ENCODE assay signal across 10 cellular contexts in the genomic region with DNA sequence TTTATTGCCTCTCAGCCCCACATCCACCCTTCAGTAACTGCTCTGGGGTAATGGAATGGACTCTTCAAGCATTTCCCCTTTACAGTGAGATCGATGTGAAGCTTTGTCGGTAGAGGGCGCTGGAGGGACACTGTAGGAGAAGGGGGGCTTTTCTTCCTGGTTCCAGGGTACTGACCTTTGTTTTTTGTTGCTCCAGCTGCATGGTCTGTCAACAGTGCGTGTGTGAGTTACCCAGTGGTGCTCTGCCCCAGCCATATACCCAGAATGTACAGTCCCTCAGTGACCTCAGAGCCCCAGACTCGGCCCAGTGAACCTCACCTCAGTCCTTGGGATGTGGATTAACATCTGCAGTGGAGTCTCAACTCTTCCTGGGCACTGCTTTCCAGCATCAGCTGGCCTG.
A peak's percentile ranks its signal among the peaks of the same experiment; 100 is the strongest.
DNase-seq lines count a peak whose midpoint lies in the region; ATAC-seq, FAIRE-seq and TF ChIP-seq lines count a peak whose summit lies in the region.
"Had no signal": no experiment of that assay in that cellular context is flagged by ENCODE, and none has a peak within 500 bp of the region (broad histone marks: within the 10 kb centered on the region; RNA-seq: fewer than 3 reads in every experiment).

No MANE protein-coding gene starts in this region.

- intact Hi-C loops in CD14-positive monocyte (cut with micrococcal nuclease): loop anchor here (5.0 to 10.0 kb wide), 2 partner anchors 267 to 269 kb away; no protein-coding TSS in a partner anchor
- intact Hi-C loops in left ventricle myocardium inferior (cut with micrococcal nuclease): no loop called here

- WGBS in small intestine, 3 donors: 22 to 33% (median 30%) methylated on average over 5 of the region's 5 CpGs

- H3K9me3 Mint-ChIP-seq in CD14-positive monocyte: no peaks in the 10 kb centered on the region
- H3K9me3 Mint-ChIP-seq: IgD-negative memory B cell; naive thymus-derived CD8-positive, alpha-beta T cell had no signal

- H3K9me3 ChIP-seq in left ventricle myocardium inferior (replicated peaks): no peaks in the 10 kb centered on the region
- H3K9me3 ChIP-seq in small intestine (ENCODE audit: control insufficient read depth, low read depth): no peaks in the 10 kb centered on the region

- no peak overlapping the region for H3K4me3 Mint-ChIP-seq in CD14-positive monocyte
- H3K4me3 Mint-ChIP-seq: IgD-negative memory B cell; naive thymus-derived CD8-positive, alpha-beta T cell had no signal

- peaks cover 1 to 5% (median 5%) of the 10 kb centered on the region in 3 donors for H3K27me3 Mint-ChIP-seq in CD14-positive monocyte (ENCODE audit: low read depth in 3 of 3)

- no peak for ATAC-seq in HG03108 (IDR thresholded peaks at IDR 0.05; ENCODE audit: unreplicated experiment)
- ATAC-seq: naive thymus-derived CD8-positive, alpha-beta T cell had no signal

- TF ChIP-seq CTCF in CD14-positive monocyte (IDR thresholded peaks at IDR 0.05) (peak; percentile 73), GM20000 (IDR thresholded peaks at IDR 0.05; ENCODE audit: extremely low read depth, missing control alignments) (peak; percentile 39), left ventricle myocardium inferior (IDR thresholded peaks at IDR 0.05; ENCODE audit: borderline replicate concordance) (peak; percentile 70)

- H3K27ac Mint-ChIP-seq in CD14-positive monocyte: no peak overlapping the region
- H3K27ac Mint-ChIP-seq: IgD-negative memory B cell; naive thymus-derived CD8-positive, alpha-beta T cell had no signal

- H3K4me1 ChIP-seq in left ventricle myocardium inferior (peaks cover 12% of the 10 kb centered on the region), small intestine (ENCODE audit: control insufficient read depth in 2 of 2, insufficient read depth in 1 of 2, low read depth in 1 of 2, low read length in 1 of 2) (no peaks in the 10 kb centered on the region)

- peaks cover 5% of the 10 kb centered on the region for H3K4me1 Mint-ChIP-seq in CD14-positive monocyte
- H3K4me1 Mint-ChIP-seq: IgD-negative memory B cell; naive thymus-derived CD8-positive, alpha-beta T cell had no signal

- no peaks in the 10 kb centered on the region for H3K27me3 ChIP-seq in left ventricle myocardium inferior (ENCODE audit: low read depth)
- no peaks in the 10 kb centered on the region for H3K27me3 ChIP-seq in small intestine (ENCODE audit: control insufficient read depth in 2 of 2, insufficient read depth in 2 of 2, low read length in 2 of 2)

- no peaks in the 10 kb centered on the region for H3K36me3 Mint-ChIP-seq in CD14-positive monocyte
- H3K36me3 Mint-ChIP-seq: IgD-negative memory B cell; naive thymus-derived CD8-positive, alpha-beta T cell had no signal

- DNase-seq in CD14-positive monocyte (ENCODE audit: low spot score): no peak
- peak; percentile 47 for DNase-seq in GM20000 (ENCODE audit: low spot score)
- DNase-seq in NCI-H460 (ENCODE audit: extremely low read depth, low read depth): peak; percentile 17
- peak; percentile 2 to 26 (median 22) for DNase-seq in activated CD8-positive, alpha-beta memory T cell treated with anti-CD3 and anti-CD28 coated beads for 48 hours (ENCODE audit: low read depth in 2 of 3, low spot score in 2 of 3)
- no peak for DNase-seq in left ventricle myocardium inferior
- DNase-seq in small intestine: peak; percentile 51
- DNase-seq in mucosa of gallbladder (ENCODE audit: low spot score): no peak

- no peaks in the 10 kb centered on the region for H3K36me3 ChIP-seq in left ventricle myocardium inferior
- H3K36me3 ChIP-seq in small intestine (ENCODE audit: control insufficient read depth in 2 of 2, insufficient read depth in 2 of 2, low read length in 2 of 2): no peaks in the 10 kb centered on the region

- no peak for FAIRE-seq in small intestine (lab: Jason Lieb, UNC)

- H3K27ac ChIP-seq in left ventricle myocardium inferior (replicated peaks) (no peak overlapping the region), small intestine (ENCODE audit: low read depth in 1 of 2, low read length in 1 of 2) (no peak overlapping the region)

- H3K4me3 ChIP-seq in left ventricle myocardium inferior (no peak overlapping the region), small intestine (ENCODE audit: low read depth in 1 of 2, low read length in 2 of 2) (no peak overlapping the region)

Comparison
In these comparisons a context has a peak if more than half of its experiments do, and no peak if none do; other contexts are left out.
1. DNase-seq: peak in GM20000 (single experiment), NCI-H460 (single experiment), activated CD8-positive, alpha-beta memory T cell treated with anti-CD3 and anti-CD28 coated beads for 48 hours (3 of 3) and small intestine (single experiment); none in CD14-positive monocyte (single experiment), left ventricle myocardium inferior (single experiment) and mucosa of gallbladder (single experiment).
2. Peak in every context shown above with its lines, with median percentiles within 50 percentile points of each other: CTCF ChIP-seq.